12 cellular contexts compared by ENCODE assay signal in the genomic region with DNA sequence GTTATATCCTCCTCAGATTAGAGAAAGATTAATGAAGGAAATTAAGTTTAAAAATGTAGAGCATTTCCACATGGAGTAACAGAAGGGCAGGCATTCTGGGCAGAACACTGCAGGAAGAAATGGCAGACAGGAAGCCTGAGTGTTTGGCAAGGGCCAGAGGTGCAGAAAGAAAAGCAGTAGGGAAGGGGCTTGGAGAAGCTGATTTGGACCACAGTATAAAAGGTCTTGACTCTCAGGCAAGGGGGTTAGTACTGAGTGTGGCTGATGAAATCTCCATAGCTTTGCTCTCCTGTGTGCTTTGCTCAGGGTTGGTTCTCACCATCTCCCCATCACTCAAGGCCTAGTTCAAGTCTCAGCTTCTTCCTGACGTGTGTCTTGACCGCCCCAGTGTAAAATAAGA.
A peak's percentile ranks its signal among the peaks of the same experiment; 100 is the strongest.
DNase-seq lines count a peak whose midpoint lies in the region; ATAC-seq and TF ChIP-seq lines count a peak whose summit lies in the region.
"Had no signal": no experiment of that assay in that cellular context is flagged by ENCODE, and none has a peak within 500 bp of the region (broad histone marks: within the 10 kb centered on the region; RNA-seq: fewer than 3 reads in every experiment).

No MANE protein-coding gene starts in this region.

- H3K4me3 ChIP-seq in SU-DHL-6 (ENCODE audit: insufficient read depth, low read length, poor library complexity, severe bottlenecking) (no peak overlapping the region), esophagus muscularis mucosa (no peak overlapping the region), spleen (peak overlapping the region in 1 of 8 donors; percentile 6)
- H3K4me3 ChIP-seq: mucosa of descending colon had no signal

- no peak for DNase-seq in T-helper 1 cell
- DNase-seq in esophagus muscularis mucosa (ENCODE audit: extremely low spot score), result no peak
- no peak for DNase-seq in spleen
- no peak for DNase-seq in NCI-H1105 treated with DMSO at 0.1 percent for 48 hours (lab: John Stamatoyannopoulos, UW)
- no peak for DNase-seq in NCI-H748 (lab: John Stamatoyannopoulos, UW; ENCODE audit: unreplicated experiment)
- DNase-seq: activated gamma-delta T cell treated with Interleukin-2 at 50 U/mL for 16 hours, mucosa of descending colon, NCI-H2029 had no signal

- no peaks in the 10 kb centered on the region for H3K27me3 ChIP-seq in SU-DHL-6 (ENCODE audit: low read length)
- H3K27me3 ChIP-seq in esophagus muscularis mucosa, result no peaks in the 10 kb centered on the region
- no peaks in the 10 kb centered on the region for H3K27me3 ChIP-seq in spleen (replicated peaks in 1 of 7)

- H3K4me2 ChIP-seq in SU-DHL-6 (ENCODE audit: low read depth, low read length, poor library complexity, severe bottlenecking), result peak overlapping the region; percentile 51

- no peak overlapping the region for H3K9ac ChIP-seq in SU-DHL-6 (ENCODE audit: low read length)

- 93% methylated on average over 2 of the region's 2 CpGs for WGBS in esophagus muscularis mucosa
- WGBS in spleen, 5 donors, result 83 to 92% (median 90%) methylated on average over 2 of the region's 2 CpGs

- ATAC-seq in GM18498 (IDR thresholded peaks at IDR 0.05; ENCODE audit: unreplicated experiment), result no peak

- H3F3A ChIP-seq in SU-DHL-6 (ENCODE audit: insufficient read depth), result peaks cover 49% of the 10 kb centered on the region

- no peaks in the 10 kb centered on the region for H3K27me3 Mint-ChIP-seq in T-helper 1 cell treated with Interleukin-12 subunit alpha and Interleukin-12 subunit beta and Interleukin-4 antibody, amounts not matched to agents 30 μg/mL and 1 μg/mL, for 36 hours (ENCODE audit: low read depth)

- H3K79me2 ChIP-seq in SU-DHL-6 (ENCODE audit: insufficient read depth, low read length), result peaks cover 98% of the 10 kb centered on the region

- H3K4me1 Mint-ChIP-seq in T-helper 1 cell treated with Interleukin-12 subunit alpha and Interleukin-12 subunit beta and Interleukin-4 antibody, amounts not matched to agents 30 μg/mL and 1 μg/mL, for 36 hours (ENCODE audit: low read depth), result peaks cover 43% of the 10 kb centered on the region

- H3K36me3 ChIP-seq in SU-DHL-6 (ENCODE audit: low read length) (peaks cover 34% of the 10 kb centered on the region), esophagus muscularis mucosa (peaks cover 6 to 21% (median 13%) of the 10 kb centered on the region in 4 donors), spleen (peaks cover 0 to 59% (median 12%) of the 10 kb centered on the region in 6 donors)

- no peak for TF ChIP-seq EP300 in esophagus muscularis mucosa (IDR thresholded peaks at IDR 0.05)

- no peaks in the 10 kb centered on the region for H3K9me2 ChIP-seq in SU-DHL-6 (replicated peaks; ENCODE audit: insufficient read depth, low read length)

- peak overlapping the region; percentile 75 for H3K27ac Mint-ChIP-seq in T-helper 1 cell treated with Interleukin-12 subunit alpha and Interleukin-12 subunit beta and Interleukin-4 antibody, amounts not matched to agents 30 μg/mL and 1 μg/mL, for 36 hours

- TF ChIP-seq CTCF in SU-DHL-6 (IDR thresholded peaks at IDR 0.05; ENCODE audit: insufficient read depth, low read length, poor library complexity, severe bottlenecking) (no peak), esophagus muscularis mucosa (IDR thresholded peaks at IDR 0.05) (no peak), spleen (IDR thresholded peaks at IDR 0.05 in 8 of 11, conservative IDR thresholded peaks at IDR 0.05 in 3 of 11) (no peak)

- peak overlapping the region; percentile 54 for H3K27ac ChIP-seq in SU-DHL-6 (ENCODE audit: low read depth, low read length)
- H3K27ac ChIP-seq in esophagus muscularis mucosa (replicated peaks in 1 of 4), result peak overlapping the region; percentile 79 to 88 (median 85)
- H3K27ac ChIP-seq in spleen, result peak overlapping the region; percentile 49 to 87 (median 84)
- H3K27ac ChIP-seq: 22Rv1 had no signal

- no peak overlapping the region for H2AFZ ChIP-seq in SU-DHL-6 (ENCODE audit: low read depth, low read length, severe bottlenecking)

- TF ChIP-seq POLR2A in esophagus muscularis mucosa (IDR thresholded peaks at IDR 0.05; ENCODE audit: low read depth), result no peak
- TF ChIP-seq POLR2A in spleen (IDR thresholded peaks at IDR 0.05), result no peak

- peaks cover 19% of the 10 kb centered on the region for H3K36me3 Mint-ChIP-seq in T-helper 1 cell treated with Interleukin-12 subunit alpha and Interleukin-12 subunit beta and Interleukin-4 antibody, amounts not matched to agents 30 μg/mL and 1 μg/mL, for 36 hours (ENCODE audit: low read depth)

- H3K4me1 ChIP-seq in esophagus muscularis mucosa (peaks cover 71 to 79% (median 74%) of the 10 kb centered on the region in 4 donors), spleen (peaks cover 46 to 93% (median 57%) of the 10 kb centered on the region in 6 donors)

- H3K9me3 ChIP-seq in SU-DHL-6 (ENCODE audit: insufficient read depth, low read length) (no peaks in the 10 kb centered on the region), esophagus muscularis mucosa (no peaks in the 10 kb centered on the region), spleen (no peaks in the 10 kb centered on the region)
- H3K9me3 ChIP-seq: mucosa of descending colon had no signal

- peak overlapping the region; percentile 14 for H3K4me3 Mint-ChIP-seq in T-helper 1 cell treated with Interleukin-12 subunit alpha and Interleukin-12 subunit beta and Interleukin-4 antibody, amounts not matched to agents 30 μg/mL and 1 μg/mL, for 36 hours

- H4K20me1 ChIP-seq in SU-DHL-6 (ENCODE audit: low read depth, low read length), result peaks cover 13% of the 10 kb centered on the region

- intact Hi-C loops in esophagus muscularis mucosa (cut with DNase I), result no loop called here
- intact Hi-C loops in spleen (cut with DNase I; ENCODE audit: low total_unique reads), result no loop called here

- H3K9me3 Mint-ChIP-seq in T-helper 1 cell treated with Interleukin-12 subunit alpha and Interleukin-12 subunit beta and Interleukin-4 antibody, amounts not matched to agents 30 μg/mL and 1 μg/mL, for 36 hours, result no peaks in the 10 kb centered on the region
